In the genomic region with DNA sequence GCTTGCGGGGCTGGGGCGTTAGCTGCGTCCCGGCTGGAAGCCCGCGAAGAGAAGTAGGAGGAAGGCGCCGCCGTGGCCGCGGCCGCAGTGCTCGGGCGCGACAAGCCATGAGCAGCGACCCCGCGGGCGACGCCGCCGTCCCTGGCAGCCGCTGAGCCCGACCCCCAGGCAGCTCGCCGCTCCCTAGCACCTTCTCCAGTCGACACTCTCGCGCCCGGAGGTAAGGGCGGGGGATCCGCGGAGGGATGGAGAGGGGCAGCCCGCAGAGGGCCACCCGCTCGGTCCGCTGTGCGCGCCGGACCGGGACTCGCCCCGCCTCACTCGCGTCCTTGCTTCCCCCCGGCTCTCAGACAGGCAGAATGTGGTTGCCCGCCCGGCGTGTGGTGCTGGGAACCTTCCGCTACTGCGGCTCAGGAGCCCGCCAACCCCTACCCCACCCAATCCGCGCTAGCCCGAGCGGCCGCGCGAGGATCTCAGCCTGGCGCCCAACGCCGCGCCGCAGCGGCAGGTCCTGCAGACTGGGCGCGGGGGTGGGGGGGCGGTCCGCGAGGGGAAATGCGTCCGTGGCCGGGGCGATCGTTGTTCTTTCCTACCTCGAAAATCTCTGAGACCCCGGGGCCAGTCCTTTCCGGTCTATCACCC, we compare ENCODE assay signal across 8 cellular contexts. TPM values are rescaled to one million over a fixed set of nuclear protein-coding genes. Genes with fewer than 3 reads are reported as not detected.
DNase-seq lines count a peak whose midpoint lies in the region; ATAC-seq, FAIRE-seq and TF ChIP-seq lines count a peak whose summit lies in the region.

A gene (plus strand): TSS at position 18 of the 642 bp plus-strand sequence. CDS start 53,354 bp downstream, outside the sequence.

- no peaks in the 10 kb centered on the region for H3K9me1 ChIP-seq in endothelial cell of umbilical vein (replicated peaks; ENCODE audit: control insufficient read depth, extremely low read depth, insufficient read depth, low read length)

- peak within 1 kb of the TSS; percentile 99 for H3K9ac ChIP-seq in endothelial cell of umbilical vein (replicated peaks; ENCODE audit: extremely low read depth, insufficient read depth, low read length)

- H3K27ac Mint-ChIP-seq in CD14-positive monocyte: peak within 1 kb of the TSS; percentile 88 to 96 (median 94)

- ATAC-seq in GM18909 (IDR thresholded peaks at IDR 0.05; ENCODE audit: poor library complexity, unreplicated experiment) (peak; percentile 50), HG03108 (IDR thresholded peaks at IDR 0.05; ENCODE audit: unreplicated experiment) (peak; percentile 29)

- H4K20me1 ChIP-seq in endothelial cell of umbilical vein (replicated peaks; ENCODE audit: control insufficient read depth, extremely low read depth, insufficient read depth, low read length): no peaks in the 10 kb centered on the region

- peak within 1 kb of the TSS; percentile 96 for H3K4me2 ChIP-seq in endothelial cell of umbilical vein (ENCODE audit: insufficient read depth, low read length)

- H3K27me3 Mint-ChIP-seq in CD14-positive monocyte (ENCODE audit: low read depth in 3 of 3): no peaks in the 10 kb centered on the region

- no peaks in the 10 kb centered on the region for H3K9me3 Mint-ChIP-seq in CD14-positive monocyte

- CTCF ChIA-PET in endothelial cell of umbilical vein (lab: Charles Lee): interaction anchor here (0.7 to 10.8 kb wide), 20 partner anchors 11 to 150 kb away, joined by 3 to 230 read pairs (median 5); no protein-coding TSS in a partner anchor

- intact Hi-C loops in CD14-positive monocyte (cut with micrococcal nuclease): loop anchor here (1.0 to 10.0 kb wide), 5 partner anchors 34 to 362 kb away; a partner anchor contains a TSS
- intact Hi-C loops in endothelial cell of umbilical vein (cut with micrococcal nuclease): loop anchor here (1.0 to 5.0 kb wide), 4 partner anchors 124 to 641 kb away; a partner anchor contains a TSS

- H3K27ac ChIP-seq in endothelial cell of umbilical vein (ENCODE audit: insufficient read depth, low read depth, low read length): peak within 1 kb of the TSS; percentile 97

- DNase-seq in CD14-positive monocyte (ENCODE audit: low spot score): peak; percentile 63
- DNase-seq in NCI-H526 treated with DMSO at 0.1 percent for 48 hours (lab: John Stamatoyannopoulos, UW): peak; percentile 81
- DNase-seq in activated CD8-positive, alpha-beta memory T cell treated with anti-CD3 and anti-CD28 coated beads, Interleukin-2, amount 50 U/mL, for 48 hours: peak; percentile 82
- DNase-seq in endothelial cell of umbilical vein (ENCODE audit: low read depth, low spot score): no peak
- DNase-seq in mucosa of gallbladder (ENCODE audit: low spot score): peak; percentile 37
- peak; percentile 46 for DNase-seq in superior temporal gyrus (ENCODE audit: extremely low spot score)

- peaks cover 47% of the 10 kb centered on the region for H3K79me2 ChIP-seq in endothelial cell of umbilical vein (ENCODE audit: control insufficient read depth, insufficient read depth, low read length)

- peaks cover 65% of the 10 kb centered on the region for H3K4me1 Mint-ChIP-seq in CD14-positive monocyte

- dilution Hi-C loops in endothelial cell of umbilical vein (cut with MboI; ENCODE audit: extremely low pct_ligation_motif_present, low sequenced_read_pairs): no loop called here

- peak within 1 kb of the TSS; percentile 74 for H2AFZ ChIP-seq in endothelial cell of umbilical vein (ENCODE audit: low read depth, low read length)

- H3K27me3 ChIP-seq in endothelial cell of umbilical vein (ENCODE audit: control insufficient read depth in 2 of 2, insufficient read depth in 2 of 2, low read length in 2 of 2): no peaks in the 10 kb centered on the region

- BruUV-seq in endothelial cell of umbilical vein (replicated peaks; lab: Mats Ljungman, UMichigan): no TSS peak

- H3K4me1 ChIP-seq in endothelial cell of umbilical vein (ENCODE audit: control insufficient read depth, extremely low read depth, insufficient read depth, low read length): peaks cover 32% of the 10 kb centered on the region

- H3K4me3 Mint-ChIP-seq in CD14-positive monocyte: peak within 1 kb of the TSS; percentile 91 to 95

- no peak for FAIRE-seq in endothelial cell of umbilical vein (lab: Jason Lieb, UNC)

- peak within 1 kb of the TSS; percentile 72 to 100 (median 99) for H3K4me3 ChIP-seq in endothelial cell of umbilical vein (replicated peaks in 1 of 3; ENCODE audit: insufficient read depth in 1 of 3, low read depth in 1 of 3, low read length in 3 of 3)

- H3K36me3 ChIP-seq in endothelial cell of umbilical vein (ENCODE audit: control insufficient read depth in 2 of 2, extremely low read depth in 1 of 2, insufficient read depth in 2 of 2, low read length in 2 of 2): no peaks in the 10 kb centered on the region

- peaks cover 13 to 14% of the 10 kb centered on the region in 2 donors for H3K36me3 Mint-ChIP-seq in CD14-positive monocyte

- TF ChIP-seq CTCF in CD14-positive monocyte (IDR thresholded peaks at IDR 0.05) (peak; percentile 50), endothelial cell of umbilical vein (IDR thresholded peaks at IDR 0.05; ENCODE audit: extremely low read depth in 1 of 2, insufficient read depth in 1 of 2, low read depth in 1 of 2, low read length in 2 of 2) (no peak)

- no peaks in the 10 kb centered on the region for H3K9me3 ChIP-seq in endothelial cell of umbilical vein (replicated peaks; ENCODE audit: control insufficient read depth, insufficient read depth, low read length)

- POLR2A ChIA-PET in endothelial cell of umbilical vein (lab: Charles Lee): interaction anchor here (0.7 to 2.6 kb wide), 2 partner anchors 124 to 130 kb away, joined by 3 to 16 read pairs; no protein-coding TSS in a partner anchor

- TF ChIP-seq POLR2A in endothelial cell of umbilical vein (IDR thresholded peaks at IDR 0.05; ENCODE audit: low read depth, low read length): peak; percentile 73

TF ChIP-seq in endothelial cell of umbilical vein, 7 proteins besides CTCF, POLR2A, EP300 and RAD21:
- TF ChIP-seq GATA2 (IDR thresholded peaks at IDR 0.05; ENCODE audit: insufficient read depth, insufficient read length, low read depth, low read length) (no peak), JUN (IDR thresholded peaks at IDR 0.05; ENCODE audit: borderline replicate concordance, insufficient read depth, insufficient read length, low read depth) (no peak), POLR2AphosphoS5 (IDR thresholded peaks at IDR 0.05; ENCODE audit: insufficient read depth, low read depth, low read length) (peak; percentile 82)
- TF ChIP-seq, protein P1, sequence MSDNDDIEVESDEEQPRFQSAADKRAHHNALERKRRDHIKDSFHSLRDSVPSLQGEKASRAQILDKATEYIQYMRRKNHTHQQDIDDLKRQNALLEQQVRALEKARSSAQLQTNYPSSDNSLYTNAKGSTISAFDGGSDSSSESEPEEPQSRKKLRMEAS (IDR thresholded peaks at IDR 0.05; ENCODE audit: insufficient read depth, insufficient read length): no peak

RNA-seq across cellular contexts. Expression of the gene that starts here (rescaled TPM):
- 10 to 100 TPM; 13.0 to 18.6 TPM for polyA plus RNA-seq in CD14-positive monocyte
- 40.6 and 51.5 TPM in 2 replicates for total RNA-seq in endothelial cell of umbilical vein
- polyA plus RNA-seq in endothelial cell of umbilical vein: 30.7 and 33.6 TPM in 2 replicates
- polyA plus RNA-seq in endothelial cell of umbilical vein (2011; cell fraction: cytosol; rRNA removed): 32.7 and 35.8 TPM in 2 replicates
- polyA plus RNA-seq in endothelial cell of umbilical vein (2011; cell fraction: nucleus; rRNA removed): 35.7 and 39.2 TPM in 2 replicates
- 23.4 and 35.1 TPM in 2 replicates for polyA plus RNA-seq in endothelial cell of umbilical vein (2012)
- polyA minus RNA-seq in endothelial cell of umbilical vein: 68.3 and 69.0 TPM in 2 replicates
- 2.2 TPM for polyA minus RNA-seq in endothelial cell of umbilical vein (2011; cell fraction: cytosol; rRNA and poly(A)+ RNA removed)
- polyA minus RNA-seq in endothelial cell of umbilical vein (2011; cell fraction: nucleus; rRNA and poly(A)+ RNA removed): 52.4 and 74.1 TPM in 2 replicates
- 6.0 TPM for total RNA-seq in mucosa of gallbladder
